1 cellular context compared by ENCODE assay signal in the genomic region with DNA sequence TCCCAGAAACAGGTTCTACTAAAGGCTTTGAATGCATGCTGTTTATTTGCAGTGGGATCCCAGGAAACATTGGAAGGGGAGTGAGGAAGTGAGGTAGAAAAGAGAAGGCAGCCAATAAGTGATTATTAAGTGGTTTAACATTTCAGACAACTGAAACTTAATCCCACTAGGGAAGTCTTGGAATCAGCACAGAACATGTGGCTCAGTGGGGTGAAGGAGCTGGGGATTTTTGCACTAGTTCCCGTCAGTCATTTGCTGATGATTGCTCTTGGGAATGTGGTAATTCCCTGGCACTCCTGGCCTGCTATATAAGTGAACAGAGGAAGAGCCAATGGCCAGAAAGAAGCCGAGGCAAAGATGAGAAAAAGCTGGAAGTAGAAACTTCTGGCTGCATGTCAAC.
TF ChIP-seq lines count a peak whose summit lies in the region.

No MANE protein-coding gene starts in this region.

TF ChIP-seq in H1, 55 proteins besides CTCF, POLR2A, EP300 and RAD21:
- TF ChIP-seq BRCA1 (IDR thresholded peaks at IDR 0.05; ENCODE audit: low read depth, low read length): no peak
- TF ChIP-seq ASH2L (IDR thresholded peaks at IDR 0.05; ENCODE audit: low read length): no peak
- TF ChIP-seq TAF7 (optimal IDR thresholded peaks at IDR 0.05; ENCODE audit: borderline replicate concordance, low read depth, low read length): no peak
- no peak for TF ChIP-seq CTBP2 (IDR thresholded peaks at IDR 0.05; ENCODE audit: borderline replicate concordance, insufficient read depth, insufficient read length, low read length)
- TF ChIP-seq CBX8 (IDR thresholded peaks at IDR 0.05; ENCODE audit: borderline replicate concordance, low read depth, low read length): no peak
- TF ChIP-seq CHD7 (IDR thresholded peaks at IDR 0.05; ENCODE audit: insufficient replicate concordance, low read length): no peak
- TF ChIP-seq, protein P1, sequence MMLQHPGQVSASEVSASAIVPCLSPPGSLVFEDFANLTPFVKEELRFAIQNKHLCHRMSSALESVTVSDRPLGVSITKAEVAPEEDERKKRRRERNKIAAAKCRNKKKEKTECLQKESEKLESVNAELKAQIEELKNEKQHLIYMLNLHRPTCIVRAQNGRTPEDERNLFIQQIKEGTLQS (IDR thresholded peaks at IDR 0.05; ENCODE audit: insufficient read depth, low read depth, low read length): no peak
- TF ChIP-seq GABPA (IDR thresholded peaks at IDR 0.05; ENCODE audit: borderline replicate concordance, insufficient read depth, low read length): no peak
- TF ChIP-seq SAP30 (IDR thresholded peaks at IDR 0.05; ENCODE audit: insufficient read depth, insufficient replicate concordance, low read length): no peak
- TF ChIP-seq CHD1 (IDR thresholded peaks at IDR 0.05; ENCODE audit: low read depth, low read length): no peak
- TF ChIP-seq YY1 (IDR thresholded peaks at IDR 0.05; ENCODE audit: low read depth, low read length): no peak
- TF ChIP-seq, protein P2, sequence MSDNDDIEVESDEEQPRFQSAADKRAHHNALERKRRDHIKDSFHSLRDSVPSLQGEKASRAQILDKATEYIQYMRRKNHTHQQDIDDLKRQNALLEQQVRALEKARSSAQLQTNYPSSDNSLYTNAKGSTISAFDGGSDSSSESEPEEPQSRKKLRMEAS (IDR thresholded peaks at IDR 0.05): no peak
- TF ChIP-seq FOSL1 (IDR thresholded peaks at IDR 0.05; ENCODE audit: insufficient read depth, low read depth, low read length): no peak
- TF ChIP-seq CHD2 (IDR thresholded peaks at IDR 0.05; ENCODE audit: low read length): no peak
- no peak for TF ChIP-seq POLR2AphosphoS5 (IDR thresholded peaks at IDR 0.05; ENCODE audit: low read depth, low read length)
- no peak for TF ChIP-seq BCL11A (IDR thresholded peaks at IDR 0.05; ENCODE audit: low read depth in 2 of 2, low read length in 2 of 2)
